In the genomic region with DNA sequence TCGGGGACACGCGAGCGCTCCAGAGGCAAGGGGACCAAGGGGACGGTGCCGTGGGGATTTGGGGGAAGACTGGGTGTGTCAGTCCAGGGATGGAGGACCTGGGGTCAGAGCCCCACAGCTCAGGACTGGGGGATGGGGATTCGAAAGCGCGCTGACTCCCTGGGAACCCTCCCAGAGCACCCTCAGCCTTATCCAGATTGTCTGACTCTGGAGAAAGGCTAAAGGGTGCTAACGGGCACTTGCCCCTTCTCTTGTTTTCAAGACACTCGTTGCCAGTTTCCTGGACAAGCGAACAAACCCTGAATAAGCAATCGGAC, we compare ENCODE assay signal across 8 cellular contexts. TPM values are rescaled to one million over a fixed set of nuclear protein-coding genes. Genes with fewer than 3 reads are reported as not detected.
DNase-seq lines count a peak whose midpoint lies in the region; ATAC-seq, FAIRE-seq and TF ChIP-seq lines count a peak whose summit lies in the region.

No MANE protein-coding gene starts in this region.

- no peaks in the 10 kb centered on the region for H3K79me2 ChIP-seq in astrocyte (ENCODE audit: insufficient read depth, low read length)

- H3K9me3 Mint-ChIP-seq in activated T-cell treated with anti-CD3 and anti-CD28 coated beads, Interleukin-2, amount 50 U/mL, for 4 hours = no peaks in the 10 kb centered on the region
- H3K9me3 Mint-ChIP-seq in astrocyte (ENCODE audit: unreplicated experiment) = no peaks in the 10 kb centered on the region

- no peak for DNase-seq in activated T-cell treated with anti-CD3 and anti-CD28 coated beads, Interleukin-2, amount 50 U/mL, for 4 hours
- DNase-seq in activated T-cell treated with anti-CD3 and anti-CD28 coated beads for 4 hours (no peak), astrocyte (ENCODE audit: low read depth) (no peak), right lobe of liver (no peak), upper lobe of right lung (no peak), DMS79 (lab: John Stamatoyannopoulos, UW) (no peak)

- no peaks in the 10 kb centered on the region for H3K27me3 Mint-ChIP-seq in activated T-cell treated with anti-CD3 and anti-CD28 coated beads, Interleukin-2, amount 50 U/mL, for 4 hours (ENCODE audit: low read depth)
- peaks cover 4% of the 10 kb centered on the region for H3K27me3 Mint-ChIP-seq in astrocyte (ENCODE audit: low read depth, unreplicated experiment)

- H3K27ac Mint-ChIP-seq in astrocyte (ENCODE audit: unreplicated experiment) = no peak overlapping the region

- no peaks in the 10 kb centered on the region for H3K9me3 ChIP-seq in astrocyte (ENCODE audit: insufficient read depth, low read depth, low read length)
- H3K9me3 ChIP-seq in right lobe of liver = no peaks in the 10 kb centered on the region
- H3K9me3 ChIP-seq in upper lobe of right lung = no peaks in the 10 kb centered on the region

- H3K4me1 Mint-ChIP-seq in activated T-cell treated with anti-CD3 and anti-CD28 coated beads, Interleukin-2, amount 50 U/mL, for 4 hours (ENCODE audit: low read depth) = peaks cover 23% of the 10 kb centered on the region
- H3K4me1 Mint-ChIP-seq in astrocyte (ENCODE audit: low read depth, unreplicated experiment) = no peaks in the 10 kb centered on the region

- FAIRE-seq in astrocyte (lab: Jason Lieb, UNC) = peak; percentile 17

- peak overlapping the region; percentile 85 for H2AFZ ChIP-seq in astrocyte (ENCODE audit: low read depth, low read length)

- TF ChIP-seq CTCF in astrocyte (IDR thresholded peaks at IDR 0.05; ENCODE audit: insufficient read depth, low read depth, low read length) = no peak
- no peak for TF ChIP-seq CTCF in right lobe of liver (IDR thresholded peaks at IDR 0.05)
- no peak for TF ChIP-seq CTCF in upper lobe of right lung (IDR thresholded peaks at IDR 0.05)

- 21% methylated on average over 9 of the region's 13 CpGs for WGBS in right lobe of liver (ENCODE audit: insufficient coverage, low coverage, low lambda C conversion rate, missing lambda C conversion rate)

- no peak for TF ChIP-seq POLR2A in right lobe of liver (IDR thresholded peaks at IDR 0.05)

- H3K27me3 ChIP-seq in astrocyte (ENCODE audit: insufficient read depth, low read length) (no peaks in the 10 kb centered on the region), right lobe of liver (no peaks in the 10 kb centered on the region), upper lobe of right lung (no peaks in the 10 kb centered on the region)

- H3K4me3 ChIP-seq in astrocyte (ENCODE audit: insufficient read depth, low read depth, low read length) = peak overlapping the region; percentile 71
- peak overlapping the region; percentile 31 to 60 (median 48) for H3K4me3 ChIP-seq in right lobe of liver
- peak overlapping the region; percentile 62 for H3K4me3 ChIP-seq in upper lobe of right lung

- H3K4me1 ChIP-seq in astrocyte (ENCODE audit: insufficient read depth, low read length) (peaks cover 9% of the 10 kb centered on the region), right lobe of liver (peaks cover 0 to 3% (median 0%) of the 10 kb centered on the region in 4 donors), upper lobe of right lung (peaks cover 7% of the 10 kb centered on the region)

- H3K36me3 Mint-ChIP-seq in activated T-cell treated with anti-CD3 and anti-CD28 coated beads, Interleukin-2, amount 50 U/mL, for 4 hours (ENCODE audit: insufficient read depth) = no peaks in the 10 kb centered on the region
- no peaks in the 10 kb centered on the region for H3K36me3 Mint-ChIP-seq in astrocyte (ENCODE audit: low read depth, unreplicated experiment)

- no peaks in the 10 kb centered on the region for H4K20me1 ChIP-seq in astrocyte (ENCODE audit: insufficient read depth, low read length)

- H3K4me2 ChIP-seq in astrocyte (ENCODE audit: low read length) = peak overlapping the region; percentile 94

- no peak for ATAC-seq in activated T-cell treated with anti-CD3 and anti-CD28 coated beads, Interleukin-2, amount 50 U/mL, for 4 hours
- ATAC-seq in HG03432 (IDR thresholded peaks at IDR 0.05; ENCODE audit: unreplicated experiment) = peak; percentile 16
- ATAC-seq in right lobe of liver = peak in 3 of 4 donors; percentile 7 to 19 (median 15)
- peak; percentile 5 for ATAC-seq in upper lobe of right lung
- no peak for ATAC-seq in GM18498 (IDR thresholded peaks at IDR 0.05; ENCODE audit: unreplicated experiment)

- H3K9ac ChIP-seq in astrocyte (ENCODE audit: low read length) = peak overlapping the region; percentile 73

- H3K36me3 ChIP-seq in astrocyte (ENCODE audit: insufficient read depth, low read length) (no peaks in the 10 kb centered on the region), right lobe of liver (no peaks in the 10 kb centered on the region), upper lobe of right lung (no peaks in the 10 kb centered on the region)

- H3K4me3 Mint-ChIP-seq in activated T-cell treated with anti-CD3 and anti-CD28 coated beads, Interleukin-2, amount 50 U/mL, for 4 hours = peak overlapping the region; percentile 96
- peak overlapping the region; percentile 86 for H3K4me3 Mint-ChIP-seq in astrocyte (ENCODE audit: unreplicated experiment)

- H3K27ac ChIP-seq in astrocyte (ENCODE audit: low read depth, low read length) = no peak overlapping the region
- peak overlapping the region in 2 of 3 donors; percentile 2 to 53 for H3K27ac ChIP-seq in right lobe of liver
- H3K27ac ChIP-seq in upper lobe of right lung = peak overlapping the region; percentile 81

- intact Hi-C loops in right lobe of liver (cut with DNase I) (no loop called here), upper lobe of right lung (cut with DNase I) (no loop called here)

RNA-seq across cellular contexts. Expression of a gene that starts 1.1 kb away (rescaled TPM):
- total RNA-seq in activated T-cell treated with anti-CD3 and anti-CD28 coated beads, Interleukin-2, amount 50 U/mL, for 4 hours = 10 to 100 TPM; 21.0 to 23.1 (median 22.0) TPM
- total RNA-seq in astrocyte (4.7 and 5.3 TPM in 2 replicates), right lobe of liver (1 to 10 TPM; 1.1 to 4.4 (median 3.2) TPM), upper lobe of right lung (55.0 TPM)

Comparison
In these comparisons a context has a peak if more than half of its experiments do, and no peak if none do; other contexts are left out.
1. ATAC-seq: peak in HG03432 (single experiment), right lobe of liver (3 of 4) and upper lobe of right lung (single experiment); none in activated T-cell treated with anti-CD3 and anti-CD28 coated beads, Interleukin-2, amount 50 U/mL, for 4 hours (0 of 2) and GM18498 (single experiment).
2. Peak in every context shown above with its lines, with median percentiles within 50 percentile points of each other: H3K4me3 ChIP-seq.